ENCODE assay signal across 8 cellular contexts in the genomic region with DNA sequence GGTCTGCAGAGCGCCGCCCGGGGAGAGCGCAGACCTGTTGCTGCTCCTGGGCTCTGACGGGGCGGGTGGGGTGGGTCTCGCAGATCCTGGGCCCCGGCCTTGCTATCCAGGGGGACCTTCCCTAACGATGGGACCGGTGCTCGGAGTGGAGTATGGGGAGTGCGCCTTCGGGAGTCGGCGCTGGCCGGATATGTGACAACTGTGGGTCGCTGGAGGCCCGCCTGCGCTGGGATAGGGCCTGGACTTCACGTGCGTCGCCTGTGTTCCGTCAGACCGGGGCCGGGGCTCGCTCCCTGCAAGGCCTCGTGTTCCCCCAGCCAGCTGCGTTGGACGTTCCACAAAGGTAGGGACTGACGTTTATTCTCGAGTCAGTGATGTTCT. TPM values are rescaled to one million over a fixed set of nuclear protein-coding genes. Genes with fewer than 3 reads are reported as not detected.
A peak's percentile ranks its signal among the peaks of the same experiment; 100 is the strongest.
DNase-seq lines count a peak whose midpoint lies in the region; TF ChIP-seq lines count a peak whose summit lies in the region.

No MANE protein-coding gene starts in this region.

- H3K27me3 ChIP-seq in ascending aorta, result no peaks in the 10 kb centered on the region
- peaks cover 12% of the 10 kb centered on the region for H3K27me3 ChIP-seq in iPS-15b (ENCODE audit: control insufficient read depth, insufficient read depth, low read length)
- no peaks in the 10 kb centered on the region for H3K27me3 ChIP-seq in skeletal muscle satellite cell (ENCODE audit: control insufficient read depth, insufficient read depth, low read length)

- H3K9me3 ChIP-seq in ascending aorta (no peaks in the 10 kb centered on the region), iPS-15b (ENCODE audit: control insufficient read depth, insufficient read depth, low read length) (no peaks in the 10 kb centered on the region), skeletal muscle satellite cell (replicated peaks; ENCODE audit: low read length) (no peaks in the 10 kb centered on the region)

- no peak for TF ChIP-seq POLR2A in NB4 (IDR thresholded peaks at IDR 0.05; ENCODE audit: extremely low read depth, insufficient read length)

- TF ChIP-seq CTCF in NB4 (IDR thresholded peaks at IDR 0.05; ENCODE audit: low read depth, low read length) (no peak), ascending aorta (IDR thresholded peaks at IDR 0.05) (no peak)

- peak overlapping the region; percentile 65 for H3K4me3 ChIP-seq in NB4 (ENCODE audit: low read depth, low read length)
- peak overlapping the region; percentile 63 to 70 for H3K4me3 ChIP-seq in ascending aorta
- H3K4me3 ChIP-seq in iPS-15b (ENCODE audit: low read depth, low read length), result peak overlapping the region; percentile 39
- H3K4me3 ChIP-seq in skeletal muscle satellite cell (ENCODE audit: low read length), result peak overlapping the region; percentile 74

- intact Hi-C loops in ascending aorta (cut with DNase I), result loop anchor here (5.0 to 10.0 kb wide), 3 partner anchors 66 to 601 kb away; no protein-coding TSS in a partner anchor

- peak overlapping the region; percentile 75 for H3K4me2 ChIP-seq in skeletal muscle satellite cell (ENCODE audit: low read length)

- no peaks in the 10 kb centered on the region for H3K36me3 ChIP-seq in ascending aorta
- H3K36me3 ChIP-seq in iPS-15b (ENCODE audit: control insufficient read depth, insufficient read depth, low read length), result no peaks in the 10 kb centered on the region
- H3K36me3 ChIP-seq in skeletal muscle satellite cell (ENCODE audit: insufficient read depth, low read length), result no peaks in the 10 kb centered on the region

- DNase-seq in NCI-H1417 (lab: John Stamatoyannopoulos, UW), result peak in 2 of 3 experiments; percentile 68 to 78
- no peak for DNase-seq in NCI-H1417 treated with DMSO at 0.1 percent for 48 hours (lab: John Stamatoyannopoulos, UW)
- DNase-seq in NB4 (ENCODE audit: low read depth), result peak; percentile 66
- DNase-seq in ascending aorta (ENCODE audit: low spot score in 2 of 2), result peak in 1 of 2 donors; percentile 78
- no peak for DNase-seq in SKM-1 (lab: John Stamatoyannopoulos, UW; ENCODE audit: unreplicated experiment)
- DNase-seq in NCI-H446 treated with DMSO at 0.1 percent for 48 hours (lab: John Stamatoyannopoulos, UW), result no peak

- peaks cover 3 to 33% of the 10 kb centered on the region in 2 donors for H3K4me1 ChIP-seq in ascending aorta
- H3K4me1 ChIP-seq in iPS-15b (ENCODE audit: control insufficient read depth, insufficient read depth, low read length), result peaks cover 11% of the 10 kb centered on the region
- H3K4me1 ChIP-seq in skeletal muscle satellite cell (ENCODE audit: control insufficient read depth, insufficient read depth, low read length), result peaks cover 15% of the 10 kb centered on the region

- peak overlapping the region; percentile 87 to 93 for H3K27ac ChIP-seq in ascending aorta

- no peak overlapping the region for H3K9ac ChIP-seq in iPS-15b (ENCODE audit: low read depth, low read length)
- peak overlapping the region; percentile 80 for H3K9ac ChIP-seq in skeletal muscle satellite cell (ENCODE audit: low read depth, low read length)

RNA-seq across cellular contexts. Expression of gene TBL1X, which starts 1.2 kb away (rescaled TPM):
- 15.4 TPM for total RNA-seq in ascending aorta
- total RNA-seq in skeletal muscle satellite cell (2012; rRNA removed), result 10.5 and 12.9 TPM in 2 replicates

Comparison
In these comparisons a context has a peak if more than half of its experiments do, and no peak if none do; other contexts are left out.
1. DNase-seq: peak in NCI-H1417 (2 of 3) and NB4 (single experiment); none in NCI-H1417 treated with DMSO at 0.1 percent for 48 hours (single experiment), SKM-1 (single experiment) and NCI-H446 treated with DMSO at 0.1 percent for 48 hours (single experiment).
2. Peak in every context shown above with its lines, with median percentiles within 50 percentile points of each other: H3K4me3 ChIP-seq.